Comparison of ENCODE assay signal across 12 cellular contexts in genomic region chr1:226370144-226370923, GRCh38. TPM values are rescaled to one million over a fixed set of nuclear protein-coding genes. Genes with fewer than 3 reads are reported as not detected.
A peak's percentile ranks its signal among the peaks of the same experiment; 100 is the strongest.
DNase-seq lines count a peak whose midpoint lies in the region; ATAC-seq and TF ChIP-seq lines count a peak whose summit lies in the region.
"Had no signal": no experiment of that assay in that cellular context is flagged by ENCODE, and none has a peak within 500 bp of the region (broad histone marks: within the 10 kb centered on the region; RNA-seq: fewer than 3 reads in every experiment).

No MANE protein-coding gene starts in this region.

- H3K27ac Mint-ChIP-seq in WTC11, result no peak overlapping the region

- H3K9ac ChIP-seq in SU-DHL-6 (ENCODE audit: low read length), result peak overlapping the region; percentile 47

- H3K4me3 ChIP-seq in GM12875 (ENCODE audit: low read depth, low read length) (peak overlapping the region; percentile 21), SU-DHL-6 (ENCODE audit: insufficient read depth, low read length, poor library complexity, severe bottlenecking) (no peak overlapping the region)
- H3K4me3 ChIP-seq: left lung, suprapubic skin had no signal

- no peaks in the 10 kb centered on the region for H3K27me3 Mint-ChIP-seq in WTC11 (ENCODE audit: low read depth)
- H3K27me3 Mint-ChIP-seq: CD4-positive, alpha-beta memory T cell had no signal

- H3K36me3 Mint-ChIP-seq in WTC11, result peaks cover 89% of the 10 kb centered on the region

- DNase-seq in GM19240 (ENCODE audit: insufficient read length, low spot score) (peak; percentile 61), NCI-H226 (no peak), WTC11 (ENCODE audit: low spot score) (no peak), AG20443 (ENCODE audit: low spot score) (no peak), SHP77 treated with DMSO at 0.1 percent for 48 hours (lab: John Stamatoyannopoulos, UW) (no peak)
- DNase-seq: CD4-positive, alpha-beta memory T cell; left lung; stimulated activated CD4-positive, alpha-beta T cell treated with anti-CD3 and anti-CD28 coated beads, Interleukin-1b, Interleukin-23, amount 100 ng/mL, for 48 hours had no signal

- TF ChIP-seq CTCF in GM12875 (IDR thresholded peaks at IDR 0.05; ENCODE audit: borderline replicate concordance, insufficient read depth, low read depth, low read length) (no peak), SU-DHL-6 (IDR thresholded peaks at IDR 0.05; ENCODE audit: insufficient read depth, low read length, poor library complexity, severe bottlenecking) (no peak), WTC11 (IDR thresholded peaks at IDR 0.05) (no peak)

- no peaks in the 10 kb centered on the region for H3K9me3 Mint-ChIP-seq in WTC11

- H3K27ac ChIP-seq in SU-DHL-6 (ENCODE audit: low read depth, low read length), result peak overlapping the region; percentile 77
- H3K27ac ChIP-seq: left lung, suprapubic skin had no signal

- H3K27me3 ChIP-seq in SU-DHL-6 (ENCODE audit: low read length), result no peaks in the 10 kb centered on the region
- H3K27me3 ChIP-seq: left lung, suprapubic skin had no signal

- peaks cover 21% of the 10 kb centered on the region; the same call in 1 of the 2 replicates for H3K79me2 ChIP-seq in SU-DHL-6 (ENCODE audit: insufficient read depth, low read length)

- no peaks in the 10 kb centered on the region; the same call in 1 of the 2 replicates for H3F3A ChIP-seq in SU-DHL-6 (ENCODE audit: insufficient read depth)

- H4K20me1 ChIP-seq in SU-DHL-6 (ENCODE audit: low read depth, low read length), result no peaks in the 10 kb centered on the region

- POLR2A ChIA-PET in WTC11 (lab: Charles Lee), result no interaction called here

- H3K4me1 Mint-ChIP-seq in WTC11, result no peaks in the 10 kb centered on the region
- H3K4me1 Mint-ChIP-seq: CD4-positive, alpha-beta memory T cell had no signal

- H3K36me3 ChIP-seq in SU-DHL-6 (ENCODE audit: low read length), result peaks cover 40% of the 10 kb centered on the region

- H3K4me2 ChIP-seq in SU-DHL-6 (ENCODE audit: low read depth, low read length, poor library complexity, severe bottlenecking), result peak overlapping the region; percentile 44

- H2AFZ ChIP-seq in SU-DHL-6 (ENCODE audit: low read depth, low read length, severe bottlenecking), result no peak overlapping the region

- CTCF ChIA-PET in WTC11 (lab: Charles Lee), result no interaction called here

- ATAC-seq in HG02870 (IDR thresholded peaks at IDR 0.05; ENCODE audit: unreplicated experiment), result peak; percentile 52
- ATAC-seq in WTC11, result no peak
- ATAC-seq: left lung had no signal

- no peaks in the 10 kb centered on the region for H3K9me2 ChIP-seq in SU-DHL-6 (replicated peaks; ENCODE audit: insufficient read depth, low read length)

- no peaks in the 10 kb centered on the region for H3K9me3 ChIP-seq in SU-DHL-6 (ENCODE audit: insufficient read depth, low read length)
- H3K9me3 ChIP-seq: left lung, suprapubic skin had no signal

- no peak overlapping the region for H3K4me3 Mint-ChIP-seq in WTC11
- H3K4me3 Mint-ChIP-seq: CD4-positive, alpha-beta memory T cell had no signal

TF ChIP-seq in WTC11, 78 proteins besides CTCF, POLR2A, EP300 and RAD21:
- TF ChIP-seq ZNF423 (CRISPR knock-in tag; IDR thresholded peaks at IDR 0.05), result no peak
- TF ChIP-seq MXD4 (CRISPR knock-in tag; IDR thresholded peaks at IDR 0.05; ENCODE audit: borderline replicate concordance), result no peak
- no peak for TF ChIP-seq ZMAT4 (CRISPR knock-in tag; IDR thresholded peaks at IDR 0.05)
- no peak for TF ChIP-seq OVOL2 (CRISPR knock-in tag; IDR thresholded peaks at IDR 0.05; ENCODE audit: borderline replicate concordance)
- no peak for TF ChIP-seq PRRX2 (CRISPR knock-in tag; IDR thresholded peaks at IDR 0.05)
- TF ChIP-seq USF2 (CRISPR knock-in tag; IDR thresholded peaks at IDR 0.05), result no peak
- no peak for TF ChIP-seq ZNF138 (CRISPR knock-in tag; conservative IDR thresholded peaks at IDR 0.05)

RNA-seq across cellular contexts. Expression of gene PARP1, which starts 37.6 kb away (rescaled TPM):
- total RNA-seq in WTC11 (2021), result 366 to 376 TPM (median 371 TPM) in 3 replicates
